1 cellular context compared by ENCODE assay signal in the genomic region with DNA sequence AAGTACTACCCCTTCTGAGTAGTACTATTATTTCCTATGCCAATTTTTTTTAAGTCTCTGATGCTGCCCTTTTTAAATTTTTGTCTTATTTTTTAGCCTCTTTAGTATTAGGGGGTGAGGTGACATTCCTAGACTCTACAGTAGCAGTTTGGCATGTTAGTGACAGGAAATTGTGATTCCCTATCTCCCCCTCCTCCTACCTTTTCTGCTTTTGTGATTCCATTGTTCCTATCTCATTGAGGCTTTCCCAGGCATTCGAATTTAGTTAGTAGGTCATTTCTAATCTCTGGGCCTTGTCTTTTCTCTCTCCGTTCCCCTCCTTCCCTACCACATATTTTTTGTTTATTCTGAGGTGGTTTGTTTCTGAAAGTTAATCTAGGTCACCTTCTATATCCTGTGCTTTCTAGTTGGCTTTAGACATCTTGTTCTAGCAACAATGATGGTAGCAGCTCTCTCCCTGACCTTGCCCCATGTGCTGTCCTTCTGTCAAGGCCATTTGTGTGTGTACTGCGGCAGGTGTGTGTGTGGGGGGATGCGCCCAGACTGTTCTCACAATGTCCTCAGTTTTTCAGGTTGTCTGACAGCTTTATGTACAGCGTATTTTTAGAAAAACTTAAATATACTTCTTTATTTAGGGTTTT.
TF ChIP-seq lines count a peak whose summit lies in the region.

No MANE protein-coding gene starts in this region.

TF ChIP-seq in HepG2, 621 proteins besides CTCF, POLR2A, EP300 and RAD21 (continues in another document):
- TF ChIP-seq MED8 (CRISPR knock-in tag; IDR thresholded peaks at IDR 0.05; ENCODE audit: insufficient replicate concordance) (no peak), NR2F1 (CRISPR knock-in tag; IDR thresholded peaks at IDR 0.05) (peak in 1 of 2 experiments; percentile 36; a peak in 1 of 4 replicates), RARA (CRISPR knock-in tag; IDR thresholded peaks at IDR 0.05) (peak; percentile 73), ZNF615 (CRISPR knock-in tag; IDR thresholded peaks at IDR 0.05; ENCODE audit: borderline replicate concordance) (no peak), SOX13 (IDR thresholded peaks at IDR 0.05) (no peak), SOX13 (CRISPR knock-in tag; conservative IDR thresholded peaks at IDR 0.05 in 1 of 2, IDR thresholded peaks at IDR 0.05 in 1 of 2) (peak in 1 of 2 experiments; percentile 62; a peak in 2 of 4 replicates), HNF4A (CRISPR knock-in tag; IDR thresholded peaks at IDR 0.05) (peak; percentile 55), MED13 (CRISPR knock-in tag; IDR thresholded peaks at IDR 0.05) (no peak), REL (CRISPR knock-in tag; conservative IDR thresholded peaks at IDR 0.05) (no peak), SOX6 (IDR thresholded peaks at IDR 0.05) (no peak), SOX6 (CRISPR knock-in tag; IDR thresholded peaks at IDR 0.05) (peak; percentile 64), RXRA (CRISPR knock-in tag; IDR thresholded peaks at IDR 0.05) (no peak), RFX1 (IDR thresholded peaks at IDR 0.05) (no peak), NCOA2 (CRISPR knock-in tag; IDR thresholded peaks at IDR 0.05) (peak; percentile 31; the same call in 1 of the 2 replicates), FOXA1 (IDR thresholded peaks at IDR 0.05) (no peak), FOXA1 (CRISPR knock-in tag; IDR thresholded peaks at IDR 0.05) (0 out of 2 replicates have a peak, but pooled peaks have one; percentile 7), HDAC1 (CRISPR knock-in tag; IDR thresholded peaks at IDR 0.05) (peak; percentile 30; the same call in 1 of the 2 replicates), ZNF160 (CRISPR knock-in tag; IDR thresholded peaks at IDR 0.05) (no peak), ZFP82 (CRISPR knock-in tag; IDR thresholded peaks at IDR 0.05; ENCODE audit: borderline replicate concordance) (no peak), HDAC2 (CRISPR knock-in tag; IDR thresholded peaks at IDR 0.05) (0 out of 2 replicates have a peak, but pooled peaks have one; percentile 34), SIN3B (IDR thresholded peaks at IDR 0.05; ENCODE audit: low read length) (no peak), HMG20A (CRISPR knock-in tag; IDR thresholded peaks at IDR 0.05; ENCODE audit: borderline replicate concordance) (peak; percentile 26; the same call in 1 of the 2 replicates), ZNF670 (CRISPR knock-in tag; IDR thresholded peaks at IDR 0.05; ENCODE audit: borderline replicate concordance) (no peak), ESRRA (CRISPR knock-in tag; IDR thresholded peaks at IDR 0.05; ENCODE audit: low read depth) (peak; percentile 74), GATAD2A (CRISPR knock-in tag; IDR thresholded peaks at IDR 0.05) (peak; percentile 55; the same call in 1 of the 2 replicates), ELF1 (CRISPR knock-in tag; IDR thresholded peaks at IDR 0.05) (no peak), SAP130 (CRISPR knock-in tag; IDR thresholded peaks at IDR 0.05; ENCODE audit: low read depth) (peak; percentile 58), SALL1 (CRISPR knock-in tag; IDR thresholded peaks at IDR 0.05) (peak; percentile 58), FOXA3 (CRISPR knock-in tag; IDR thresholded peaks at IDR 0.05) (peak; percentile 41), MYC (CRISPR knock-in tag; IDR thresholded peaks at IDR 0.05; ENCODE audit: borderline replicate concordance) (peak; percentile 44; the same call in 1 of the 2 replicates), SOX5 (CRISPR knock-in tag; IDR thresholded peaks at IDR 0.05; ENCODE audit: borderline replicate concordance) (peak; percentile 63; the same call in 1 of the 2 replicates), THAP11 (CRISPR knock-in tag; IDR thresholded peaks at IDR 0.05) (0 out of 2 replicates have a peak, but pooled peaks have one; percentile 22), ZNF644 (CRISPR knock-in tag; IDR thresholded peaks at IDR 0.05; ENCODE audit: low read depth) (peak; percentile 63; the same call in 1 of the 2 replicates)
- TF ChIP-seq, protein P1, sequence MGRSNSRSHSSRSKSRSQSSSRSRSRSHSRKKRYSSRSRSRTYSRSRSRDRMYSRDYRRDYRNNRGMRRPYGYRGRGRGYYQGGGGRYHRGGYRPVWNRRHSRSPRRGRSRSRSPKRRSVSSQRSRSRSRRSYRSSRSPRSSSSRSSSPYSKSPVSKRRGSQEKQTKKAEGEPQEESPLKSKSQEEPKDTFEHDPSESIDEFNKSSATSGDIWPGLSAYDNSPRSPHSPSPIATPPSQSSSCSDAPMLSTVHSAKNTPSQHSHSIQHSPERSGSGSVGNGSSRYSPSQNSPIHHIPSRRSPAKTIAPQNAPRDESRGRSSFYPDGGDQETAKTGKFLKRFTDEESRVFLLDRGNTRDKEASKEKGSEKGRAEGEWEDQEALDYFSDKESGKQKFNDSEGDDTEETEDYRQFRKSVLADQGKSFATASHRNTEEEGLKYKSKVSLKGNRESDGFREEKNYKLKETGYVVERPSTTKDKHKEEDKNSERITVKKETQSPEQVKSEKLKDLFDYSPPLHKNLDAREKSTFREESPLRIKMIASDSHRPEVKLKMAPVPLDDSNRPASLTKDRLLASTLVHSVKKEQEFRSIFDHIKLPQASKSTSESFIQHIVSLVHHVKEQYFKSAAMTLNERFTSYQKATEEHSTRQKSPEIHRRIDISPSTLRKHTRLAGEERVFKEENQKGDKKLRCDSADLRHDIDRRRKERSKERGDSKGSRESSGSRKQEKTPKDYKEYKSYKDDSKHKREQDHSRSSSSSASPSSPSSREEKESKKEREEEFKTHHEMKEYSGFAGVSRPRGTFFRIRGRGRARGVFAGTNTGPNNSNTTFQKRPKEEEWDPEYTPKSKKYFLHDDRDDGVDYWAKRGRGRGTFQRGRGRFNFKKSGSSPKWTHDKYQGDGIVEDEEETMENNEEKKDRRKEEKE (IDR thresholded peaks at IDR 0.05): no peak
- TF ChIP-seq, protein P2, sequence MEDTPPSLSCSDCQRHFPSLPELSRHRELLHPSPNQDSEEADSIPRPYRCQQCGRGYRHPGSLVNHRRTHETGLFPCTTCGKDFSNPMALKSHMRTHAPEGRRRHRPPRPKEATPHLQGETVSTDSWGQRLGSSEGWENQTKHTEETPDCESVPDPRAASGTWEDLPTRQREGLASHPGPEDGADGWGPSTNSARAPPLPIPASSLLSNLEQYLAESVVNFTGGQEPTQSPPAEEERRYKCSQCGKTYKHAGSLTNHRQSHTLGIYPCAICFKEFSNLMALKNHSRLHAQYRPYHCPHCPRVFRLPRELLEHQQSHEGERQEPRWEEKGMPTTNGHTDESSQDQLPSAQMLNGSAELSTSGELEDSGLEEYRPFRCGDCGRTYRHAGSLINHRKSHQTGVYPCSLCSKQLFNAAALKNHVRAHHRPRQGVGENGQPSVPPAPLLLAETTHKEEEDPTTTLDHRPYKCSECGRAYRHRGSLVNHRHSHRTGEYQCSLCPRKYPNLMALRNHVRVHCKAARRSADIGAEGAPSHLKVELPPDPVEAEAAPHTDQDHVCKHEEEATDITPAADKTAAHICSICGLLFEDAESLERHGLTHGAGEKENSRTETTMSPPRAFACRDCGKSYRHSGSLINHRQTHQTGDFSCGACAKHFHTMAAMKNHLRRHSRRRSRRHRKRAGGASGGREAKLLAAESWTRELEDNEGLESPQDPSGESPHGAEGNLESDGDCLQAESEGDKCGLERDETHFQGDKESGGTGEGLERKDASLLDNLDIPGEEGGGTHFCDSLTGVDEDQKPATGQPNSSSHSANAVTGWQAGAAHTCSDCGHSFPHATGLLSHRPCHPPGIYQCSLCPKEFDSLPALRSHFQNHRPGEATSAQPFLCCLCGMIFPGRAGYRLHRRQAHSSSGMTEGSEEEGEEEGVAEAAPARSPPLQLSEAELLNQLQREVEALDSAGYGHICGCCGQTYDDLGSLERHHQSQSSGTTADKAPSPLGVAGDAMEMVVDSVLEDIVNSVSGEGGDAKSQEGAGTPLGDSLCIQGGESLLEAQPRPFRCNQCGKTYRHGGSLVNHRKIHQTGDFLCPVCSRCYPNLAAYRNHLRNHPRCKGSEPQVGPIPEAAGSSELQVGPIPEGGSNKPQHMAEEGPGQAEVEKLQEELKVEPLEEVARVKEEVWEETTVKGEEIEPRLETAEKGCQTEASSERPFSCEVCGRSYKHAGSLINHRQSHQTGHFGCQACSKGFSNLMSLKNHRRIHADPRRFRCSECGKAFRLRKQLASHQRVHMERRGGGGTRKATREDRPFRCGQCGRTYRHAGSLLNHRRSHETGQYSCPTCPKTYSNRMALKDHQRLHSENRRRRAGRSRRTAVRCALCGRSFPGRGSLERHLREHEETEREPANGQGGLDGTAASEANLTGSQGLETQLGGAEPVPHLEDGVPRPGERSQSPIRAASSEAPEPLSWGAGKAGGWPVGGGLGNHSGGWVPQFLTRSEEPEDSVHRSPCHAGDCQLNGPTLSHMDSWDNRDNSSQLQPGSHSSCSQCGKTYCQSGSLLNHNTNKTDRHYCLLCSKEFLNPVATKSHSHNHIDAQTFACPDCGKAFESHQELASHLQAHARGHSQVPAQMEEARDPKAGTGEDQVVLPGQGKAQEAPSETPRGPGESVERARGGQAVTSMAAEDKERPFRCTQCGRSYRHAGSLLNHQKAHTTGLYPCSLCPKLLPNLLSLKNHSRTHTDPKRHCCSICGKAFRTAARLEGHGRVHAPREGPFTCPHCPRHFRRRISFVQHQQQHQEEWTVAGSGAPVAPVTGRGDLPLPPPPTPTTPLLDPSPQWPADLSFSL (CRISPR knock-in tag; IDR thresholded peaks at IDR 0.05): peak; percentile 49; the same call in 1 of the 2 replicates
- TF ChIP-seq, protein P3, sequence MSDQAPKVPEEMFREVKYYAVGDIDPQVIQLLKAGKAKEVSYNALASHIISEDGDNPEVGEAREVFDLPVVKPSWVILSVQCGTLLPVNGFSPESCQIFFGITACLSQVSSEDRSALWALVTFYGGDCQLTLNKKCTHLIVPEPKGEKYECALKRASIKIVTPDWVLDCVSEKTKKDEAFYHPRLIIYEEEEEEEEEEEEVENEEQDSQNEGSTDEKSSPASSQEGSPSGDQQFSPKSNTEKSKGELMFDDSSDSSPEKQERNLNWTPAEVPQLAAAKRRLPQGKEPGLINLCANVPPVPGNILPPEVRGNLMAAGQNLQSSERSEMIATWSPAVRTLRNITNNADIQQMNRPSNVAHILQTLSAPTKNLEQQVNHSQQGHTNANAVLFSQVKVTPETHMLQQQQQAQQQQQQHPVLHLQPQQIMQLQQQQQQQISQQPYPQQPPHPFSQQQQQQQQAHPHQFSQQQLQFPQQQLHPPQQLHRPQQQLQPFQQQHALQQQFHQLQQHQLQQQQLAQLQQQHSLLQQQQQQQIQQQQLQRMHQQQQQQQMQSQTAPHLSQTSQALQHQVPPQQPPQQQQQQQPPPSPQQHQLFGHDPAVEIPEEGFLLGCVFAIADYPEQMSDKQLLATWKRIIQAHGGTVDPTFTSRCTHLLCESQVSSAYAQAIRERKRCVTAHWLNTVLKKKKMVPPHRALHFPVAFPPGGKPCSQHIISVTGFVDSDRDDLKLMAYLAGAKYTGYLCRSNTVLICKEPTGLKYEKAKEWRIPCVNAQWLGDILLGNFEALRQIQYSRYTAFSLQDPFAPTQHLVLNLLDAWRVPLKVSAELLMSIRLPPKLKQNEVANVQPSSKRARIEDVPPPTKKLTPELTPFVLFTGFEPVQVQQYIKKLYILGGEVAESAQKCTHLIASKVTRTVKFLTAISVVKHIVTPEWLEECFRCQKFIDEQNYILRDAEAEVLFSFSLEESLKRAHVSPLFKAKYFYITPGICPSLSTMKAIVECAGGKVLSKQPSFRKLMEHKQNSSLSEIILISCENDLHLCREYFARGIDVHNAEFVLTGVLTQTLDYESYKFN (CRISPR knock-in tag; conservative IDR thresholded peaks at IDR 0.05): peak; percentile 57
- TF ChIP-seq, protein P4, sequence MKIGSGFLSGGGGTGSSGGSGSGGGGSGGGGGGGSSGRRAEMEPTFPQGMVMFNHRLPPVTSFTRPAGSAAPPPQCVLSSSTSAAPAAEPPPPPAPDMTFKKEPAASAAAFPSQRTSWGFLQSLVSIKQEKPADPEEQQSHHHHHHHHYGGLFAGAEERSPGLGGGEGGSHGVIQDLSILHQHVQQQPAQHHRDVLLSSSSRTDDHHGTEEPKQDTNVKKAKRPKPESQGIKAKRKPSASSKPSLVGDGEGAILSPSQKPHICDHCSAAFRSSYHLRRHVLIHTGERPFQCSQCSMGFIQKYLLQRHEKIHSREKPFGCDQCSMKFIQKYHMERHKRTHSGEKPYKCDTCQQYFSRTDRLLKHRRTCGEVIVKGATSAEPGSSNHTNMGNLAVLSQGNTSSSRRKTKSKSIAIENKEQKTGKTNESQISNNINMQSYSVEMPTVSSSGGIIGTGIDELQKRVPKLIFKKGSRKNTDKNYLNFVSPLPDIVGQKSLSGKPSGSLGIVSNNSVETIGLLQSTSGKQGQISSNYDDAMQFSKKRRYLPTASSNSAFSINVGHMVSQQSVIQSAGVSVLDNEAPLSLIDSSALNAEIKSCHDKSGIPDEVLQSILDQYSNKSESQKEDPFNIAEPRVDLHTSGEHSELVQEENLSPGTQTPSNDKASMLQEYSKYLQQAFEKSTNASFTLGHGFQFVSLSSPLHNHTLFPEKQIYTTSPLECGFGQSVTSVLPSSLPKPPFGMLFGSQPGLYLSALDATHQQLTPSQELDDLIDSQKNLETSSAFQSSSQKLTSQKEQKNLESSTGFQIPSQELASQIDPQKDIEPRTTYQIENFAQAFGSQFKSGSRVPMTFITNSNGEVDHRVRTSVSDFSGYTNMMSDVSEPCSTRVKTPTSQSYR (CRISPR knock-in tag; IDR thresholded peaks at IDR 0.05; ENCODE audit: borderline replicate concordance): peak; percentile 81; the same call in 1 of the 2 replicates
- TF ChIP-seq, protein P5, sequence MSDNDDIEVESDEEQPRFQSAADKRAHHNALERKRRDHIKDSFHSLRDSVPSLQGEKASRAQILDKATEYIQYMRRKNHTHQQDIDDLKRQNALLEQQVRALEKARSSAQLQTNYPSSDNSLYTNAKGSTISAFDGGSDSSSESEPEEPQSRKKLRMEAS (IDR thresholded peaks at IDR 0.05): peak; percentile 51; the same call in 1 of the 2 replicates
- TF ChIP-seq, protein P6, sequence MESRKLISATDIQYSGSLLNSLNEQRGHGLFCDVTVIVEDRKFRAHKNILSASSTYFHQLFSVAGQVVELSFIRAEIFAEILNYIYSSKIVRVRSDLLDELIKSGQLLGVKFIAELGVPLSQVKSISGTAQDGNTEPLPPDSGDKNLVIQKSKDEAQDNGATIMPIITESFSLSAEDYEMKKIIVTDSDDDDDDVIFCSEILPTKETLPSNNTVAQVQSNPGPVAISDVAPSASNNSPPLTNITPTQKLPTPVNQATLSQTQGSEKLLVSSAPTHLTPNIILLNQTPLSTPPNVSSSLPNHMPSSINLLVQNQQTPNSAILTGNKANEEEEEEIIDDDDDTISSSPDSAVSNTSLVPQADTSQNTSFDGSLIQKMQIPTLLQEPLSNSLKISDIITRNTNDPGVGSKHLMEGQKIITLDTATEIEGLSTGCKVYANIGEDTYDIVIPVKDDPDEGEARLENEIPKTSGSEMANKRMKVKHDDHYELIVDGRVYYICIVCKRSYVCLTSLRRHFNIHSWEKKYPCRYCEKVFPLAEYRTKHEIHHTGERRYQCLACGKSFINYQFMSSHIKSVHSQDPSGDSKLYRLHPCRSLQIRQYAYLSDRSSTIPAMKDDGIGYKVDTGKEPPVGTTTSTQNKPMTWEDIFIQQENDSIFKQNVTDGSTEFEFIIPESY (CRISPR knock-in tag; IDR thresholded peaks at IDR 0.05): no peak
